In genomic region chr3:157059661-157060060, GRCh38 we compare ENCODE assay signal across 15 cellular contexts.
A peak's percentile ranks its signal among the peaks of the same experiment; 100 is the strongest.
DNase-seq lines count a peak whose midpoint lies in the region; ATAC-seq and TF ChIP-seq lines count a peak whose summit lies in the region.
"Had no signal": no experiment of that assay in that cellular context is flagged by ENCODE, and none has a peak within 500 bp of the region (broad histone marks: within the 10 kb centered on the region; RNA-seq: fewer than 3 reads in every experiment).

No MANE protein-coding gene starts in this region.

- H3K4me2 ChIP-seq in parathyroid adenoma (ENCODE audit: low read length): no peak overlapping the region

- H2AFZ ChIP-seq in parathyroid adenoma: no peak overlapping the region

- H3K4me1 ChIP-seq in parathyroid adenoma: peaks cover 56% of the 10 kb centered on the region

- peaks cover 6% of the 10 kb centered on the region for H3K4me1 Mint-ChIP-seq in activated naive CD4-positive, alpha-beta T cell treated with anti-CD3 and anti-CD28 coated beads for 36 hours (ENCODE audit: low read depth)
- H3K4me1 Mint-ChIP-seq: central memory CD8-positive, alpha-beta T cell had no signal

- no peaks in the 10 kb centered on the region for H3K36me3 Mint-ChIP-seq in activated naive CD4-positive, alpha-beta T cell treated with anti-CD3 and anti-CD28 coated beads for 36 hours (ENCODE audit: low read depth)

- no peaks in the 10 kb centered on the region for H3K27me3 Mint-ChIP-seq in activated naive CD4-positive, alpha-beta T cell treated with anti-CD3 and anti-CD28 coated beads for 36 hours (ENCODE audit: low read depth)
- H3K27me3 Mint-ChIP-seq: central memory CD8-positive, alpha-beta T cell had no signal

- CTCF ChIA-PET in activated naive CD4-positive, alpha-beta T cell treated with anti-CD3 and anti-CD28 coated beads for 36 hours (lab: Charles Lee): no interaction called here

- no peaks in the 10 kb centered on the region for H3K79me2 ChIP-seq in parathyroid adenoma

- ATAC-seq in GM18873 (IDR thresholded peaks at IDR 0.05; ENCODE audit: low FRiP score, unreplicated experiment) (peak; percentile 64), GM21528 (IDR thresholded peaks at IDR 0.05; ENCODE audit: low FRiP score, unreplicated experiment) (peak; percentile 74), HG03066 (IDR thresholded peaks at IDR 0.05; ENCODE audit: low read depth, unreplicated experiment) (peak; percentile 56), HG02970 (IDR thresholded peaks at IDR 0.05; ENCODE audit: low FRiP score, unreplicated experiment) (no peak)

- no peak for TF ChIP-seq CTCF in parathyroid adenoma (IDR thresholded peaks at IDR 0.05)

- H3K27me3 ChIP-seq in parathyroid adenoma (ENCODE audit: control insufficient read depth, insufficient read depth, low read length): no peaks in the 10 kb centered on the region
- H3K27me3 ChIP-seq: esophagus muscularis mucosa, ovary had no signal

- H3K27ac ChIP-seq in parathyroid adenoma: peak overlapping the region; percentile 75
- H3K27ac ChIP-seq: esophagus muscularis mucosa, ovary had no signal

- no peak overlapping the region for H3K9ac ChIP-seq in parathyroid adenoma

- intact Hi-C loops in activated naive CD4-positive, alpha-beta T cell treated with anti-CD3 and anti-CD28 coated beads for 36 hours (cut with micrococcal nuclease): no loop called here

- no peaks in the 10 kb centered on the region for H3K9me3 Mint-ChIP-seq in activated naive CD4-positive, alpha-beta T cell treated with anti-CD3 and anti-CD28 coated beads for 36 hours
- H3K9me3 Mint-ChIP-seq: central memory CD8-positive, alpha-beta T cell had no signal

- H3K27ac Mint-ChIP-seq in activated naive CD4-positive, alpha-beta T cell treated with anti-CD3 and anti-CD28 coated beads for 36 hours: no peak overlapping the region

- no peaks in the 10 kb centered on the region for H3K36me3 ChIP-seq in parathyroid adenoma (ENCODE audit: control insufficient read depth, insufficient read depth, low read length)
- H3K36me3 ChIP-seq: esophagus muscularis mucosa, ovary had no signal

- no peak overlapping the region for H3K4me3 ChIP-seq in parathyroid adenoma (ENCODE audit: low read depth, low read length)
- H3K4me3 ChIP-seq: esophagus muscularis mucosa, ovary had no signal

- no peak overlapping the region for H3K4me3 Mint-ChIP-seq in activated naive CD4-positive, alpha-beta T cell treated with anti-CD3 and anti-CD28 coated beads for 36 hours
- H3K4me3 Mint-ChIP-seq: central memory CD8-positive, alpha-beta T cell had no signal

- no peak for DNase-seq in NCI-H748 (lab: John Stamatoyannopoulos, UW; ENCODE audit: unreplicated experiment)
- no peak for DNase-seq in activated naive CD4-positive, alpha-beta T cell treated with anti-CD3 and anti-CD28 coated beads for 36 hours
- DNase-seq: activated CD4-positive, alpha-beta T cell treated with anti-CD3 and anti-CD28 coated beads for 48 hours; KBM-7; mesendoderm; NCI-H2029 treated with DMSO at 0.1 percent for 48 hours; ovary; stimulated activated CD4-positive, alpha-beta T cell treated with anti-CD3 and anti-CD28 coated beads, Interleukin-2, amount 100 ng/mL, for 48 hours had no signal

- H3K9me3 ChIP-seq in parathyroid adenoma (ENCODE audit: control insufficient read depth, low read length): no peaks in the 10 kb centered on the region
- H3K9me3 ChIP-seq: esophagus muscularis mucosa, ovary had no signal
